In genomic region chr16:7268182-7268581, GRCh38 we compare ENCODE assay signal across 8 cellular contexts.
DNase-seq lines count a peak whose midpoint lies in the region; ATAC-seq and TF ChIP-seq lines count a peak whose summit lies in the region.

No MANE protein-coding gene starts in this region.

- DNase-seq in Caco-2 (peak in 1 of 2 experiments; percentile 46), HT1080 (ENCODE audit: low read depth) (peak; percentile 62), SW480 (ENCODE audit: low spot score) (peak; percentile 11), iPS DF 4.7 (ENCODE audit: extremely low read depth, low spot score) (peak; percentile 25), upper lobe of left lung (no peak)
- no peak for DNase-seq in activated naive CD4-positive, alpha-beta T cell treated with anti-CD3 and anti-CD28 coated beads, Interleukin-2, amount 50 U/mL, for 16 hours

- TF ChIP-seq POLR2A in upper lobe of left lung (IDR thresholded peaks at IDR 0.05): no peak

- H3K4me3 ChIP-seq in Caco-2 (ENCODE audit: low read depth, low read length) (no peak overlapping the region), upper lobe of left lung (no peak overlapping the region)

- H3K36me3 ChIP-seq in Caco-2 (ENCODE audit: control insufficient read depth, insufficient read depth, low read length) (no peaks in the 10 kb centered on the region), upper lobe of left lung (no peaks in the 10 kb centered on the region)

- H3K27me3 Mint-ChIP-seq in Caco-2 (ENCODE audit: insufficient read depth, unreplicated experiment): peaks cover 9% of the 10 kb centered on the region

- no peaks in the 10 kb centered on the region for H3K36me3 Mint-ChIP-seq in Caco-2 (ENCODE audit: insufficient read depth, unreplicated experiment)

- H3K27ac ChIP-seq in upper lobe of left lung: no peak overlapping the region

- BruUV-seq in Caco-2 (replicated peaks; lab: Mats Ljungman, UMichigan): no TSS peak

- no peaks in the 10 kb centered on the region for H3K4me1 ChIP-seq in Caco-2
- H3K4me1 ChIP-seq in upper lobe of left lung: no peaks in the 10 kb centered on the region

- no peak overlapping the region for H3K4me3 Mint-ChIP-seq in Caco-2 (ENCODE audit: unreplicated experiment)

- intact Hi-C loops in Caco-2 (cut with micrococcal nuclease; ENCODE audit: unreplicated experiment): no loop called here

- H3K27ac Mint-ChIP-seq in Caco-2 (ENCODE audit: unreplicated experiment): no peak overlapping the region

- H3K4me1 Mint-ChIP-seq in Caco-2 (ENCODE audit: low read depth, unreplicated experiment): no peaks in the 10 kb centered on the region

- ATAC-seq in upper lobe of left lung (ENCODE audit: low FRiP score in 2 of 2): peak in 1 of 2 donors; percentile 51
- no peak for ATAC-seq in GM19467 (IDR thresholded peaks at IDR 0.05; ENCODE audit: unreplicated experiment)
- ATAC-seq in GM21528 (IDR thresholded peaks at IDR 0.05; ENCODE audit: low FRiP score, unreplicated experiment): no peak

- POLR2A ChIA-PET in Caco-2 (lab: Charles Lee): no interaction called here

- WGBS in upper lobe of left lung, 2 donors: 10 to 12% methylated on average over 5 to 6 of the region's 6 CpGs

- TF ChIP-seq CTCF in Caco-2 (IDR thresholded peaks at IDR 0.05; ENCODE audit: insufficient read depth in 1 of 2, low read depth in 1 of 2, low read length in 1 of 2, severe bottlenecking in 1 of 2, unreplicated experiment in 1 of 2) (peak; percentile 52 to 53), upper lobe of left lung (IDR thresholded peaks at IDR 0.05) (peak in 4 of 6 experiments; percentile 22 to 47 (median 37))

- peaks cover 10% of the 10 kb centered on the region for H3K9me3 Mint-ChIP-seq in Caco-2 (ENCODE audit: unreplicated experiment)

- TF ChIP-seq EP300 in upper lobe of left lung (IDR thresholded peaks at IDR 0.05): no peak

- CTCF ChIA-PET in Caco-2 (lab: Charles Lee): interaction anchor here (0.6 to 1.4 kb wide), 2 partner anchors 243 to 583 kb away, joined by 7 to 8 read pairs; no protein-coding TSS in a partner anchor

- H3K27me3 ChIP-seq in Caco-2 (replicated peaks; ENCODE audit: control insufficient read depth, insufficient read depth, low read length): no peaks in the 10 kb centered on the region
- no peaks in the 10 kb centered on the region for H3K27me3 ChIP-seq in upper lobe of left lung

- H3K9me3 ChIP-seq in Caco-2 (no peaks in the 10 kb centered on the region), upper lobe of left lung (no peaks in the 10 kb centered on the region)

Comparison
In these comparisons a context has a peak if more than half of its experiments do, and no peak if none do; other contexts are left out.
1. DNase-seq: peak in HT1080 (single experiment), SW480 (single experiment) and iPS DF 4.7 (single experiment); none in upper lobe of left lung (0 of 2) and activated naive CD4-positive, alpha-beta T cell treated with anti-CD3 and anti-CD28 coated beads, Interleukin-2, amount 50 U/mL, for 16 hours (single experiment).